Comparison of ENCODE assay signal across 8 cellular contexts in the genomic region with DNA sequence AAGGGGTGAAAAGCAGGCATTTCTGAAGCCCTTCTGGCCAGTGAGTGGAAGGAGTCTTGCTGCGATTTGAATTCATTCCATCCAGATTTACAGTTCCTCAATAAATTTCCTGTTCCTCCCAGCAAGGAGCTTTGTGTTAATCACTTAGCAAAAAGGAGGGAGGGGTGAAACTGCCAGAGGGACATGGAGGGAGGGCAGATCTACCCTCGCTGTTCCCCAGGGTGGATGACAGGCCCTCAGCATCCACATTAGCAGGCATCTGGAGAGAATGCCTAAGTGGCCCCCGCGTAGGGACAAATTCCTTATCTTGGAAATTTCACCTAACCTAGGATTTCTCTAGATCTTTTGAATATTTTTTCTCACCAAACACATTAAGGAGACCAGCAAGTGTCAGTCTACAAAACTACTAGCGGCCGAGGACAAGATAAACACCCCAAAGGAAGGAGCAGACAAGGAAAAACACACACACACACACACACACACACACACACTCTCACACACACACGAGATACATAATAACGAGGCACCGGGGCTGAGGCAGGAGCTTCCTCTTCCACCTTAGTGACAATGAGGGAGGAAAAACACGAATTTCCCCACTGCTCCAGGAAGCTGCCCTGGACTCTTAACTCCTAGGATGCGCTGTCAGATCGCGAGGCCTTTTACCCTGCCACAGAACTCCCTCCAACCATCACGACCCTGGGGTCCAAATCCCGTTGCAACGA. TPM values are rescaled to one million over a fixed set of nuclear protein-coding genes. Genes with fewer than 3 reads are reported as not detected.
DNase-seq lines count a peak whose midpoint lies in the region; ATAC-seq and TF ChIP-seq lines count a peak whose summit lies in the region.

No MANE protein-coding gene starts in this region.

- peak overlapping the region; percentile 98 for H3K4me3 Mint-ChIP-seq in activated naive CD4-positive, alpha-beta T cell treated with anti-CD3 and anti-CD28 coated beads, Interleukin-2, amount 50 U/mL, for 24 hours
- peak overlapping the region; percentile 96 for H3K4me3 Mint-ChIP-seq in neural crest cell

- intact Hi-C loops in esophagus muscularis mucosa (cut with DNase I): no loop called here

- H3K27me3 ChIP-seq in esophagus muscularis mucosa: no peaks in the 10 kb centered on the region

- no peak for TF ChIP-seq POLR2A in esophagus muscularis mucosa (IDR thresholded peaks at IDR 0.05; ENCODE audit: low read depth)

- peaks cover 22 to 41% (median 39%) of the 10 kb centered on the region in 4 donors for H3K36me3 ChIP-seq in esophagus muscularis mucosa

- 5% methylated on average over 16 of the region's 16 CpGs for WGBS in esophagus muscularis mucosa

- no peak for TF ChIP-seq CTCF in esophagus muscularis mucosa (IDR thresholded peaks at IDR 0.05)
- no peak for TF ChIP-seq CTCF in neural crest cell (conservative IDR thresholded peaks at IDR 0.05)

- no peaks in the 10 kb centered on the region for H3K9me3 Mint-ChIP-seq in activated naive CD4-positive, alpha-beta T cell treated with anti-CD3 and anti-CD28 coated beads, Interleukin-2, amount 50 U/mL, for 24 hours
- H3K9me3 Mint-ChIP-seq in neural crest cell: no peaks in the 10 kb centered on the region

- H3K36me3 Mint-ChIP-seq in activated naive CD4-positive, alpha-beta T cell treated with anti-CD3 and anti-CD28 coated beads, Interleukin-2, amount 50 U/mL, for 24 hours: peaks cover 15% of the 10 kb centered on the region
- peaks cover 15% of the 10 kb centered on the region for H3K36me3 Mint-ChIP-seq in neural crest cell (ENCODE audit: low read depth)

- peaks cover 16 to 39% (median 29%) of the 10 kb centered on the region in 4 donors for H3K4me1 ChIP-seq in esophagus muscularis mucosa

- H3K4me3 ChIP-seq in esophagus muscularis mucosa: peak overlapping the region; percentile 74 to 97 (median 89)

- no peak for DNase-seq in activated naive CD4-positive, alpha-beta T cell treated with Interleukin-2 at 50 U/mL for 16 hours
- DNase-seq in SKM-1 treated with dmso at 0.1 percent for 144 hours (lab: John Stamatoyannopoulos, UW; ENCODE audit: unreplicated experiment) (peak; percentile 50), esophagus muscularis mucosa (ENCODE audit: extremely low spot score) (no peak), neural crest cell (ENCODE audit: low read depth, low spot score) (no peak), NCI-H524 treated with DMSO at 0.1 percent for 48 hours (lab: John Stamatoyannopoulos, UW) (no peak)

- peak overlapping the region; percentile 96 to 98 (median 97) for H3K27ac ChIP-seq in esophagus muscularis mucosa (replicated peaks in 1 of 4)

- peak overlapping the region; percentile 90 for H3K27ac Mint-ChIP-seq in activated naive CD4-positive, alpha-beta T cell treated with anti-CD3 and anti-CD28 coated beads, Interleukin-2, amount 50 U/mL, for 24 hours
- peak overlapping the region; percentile 98 for H3K27ac Mint-ChIP-seq in neural crest cell (ENCODE audit: unreplicated experiment)

- no peaks in the 10 kb centered on the region for H3K9me3 ChIP-seq in esophagus muscularis mucosa

- no peaks in the 10 kb centered on the region for H3K27me3 Mint-ChIP-seq in activated naive CD4-positive, alpha-beta T cell treated with anti-CD3 and anti-CD28 coated beads, Interleukin-2, amount 50 U/mL, for 24 hours
- no peaks in the 10 kb centered on the region for H3K27me3 Mint-ChIP-seq in neural crest cell (ENCODE audit: low read depth)

- no peak for TF ChIP-seq EP300 in esophagus muscularis mucosa (IDR thresholded peaks at IDR 0.05)

- ATAC-seq in HG03520 (IDR thresholded peaks at IDR 0.05; ENCODE audit: unreplicated experiment) (no peak), HG02763 (IDR thresholded peaks at IDR 0.05; ENCODE audit: unreplicated experiment) (no peak)

- H3K4me1 Mint-ChIP-seq in activated naive CD4-positive, alpha-beta T cell treated with anti-CD3 and anti-CD28 coated beads, Interleukin-2, amount 50 U/mL, for 24 hours: peaks cover 80% of the 10 kb centered on the region
- H3K4me1 Mint-ChIP-seq in neural crest cell: peaks cover 43% of the 10 kb centered on the region

RNA-seq across cellular contexts. Expression of gene ETV3, which starts 1.0 kb away (rescaled TPM):
- total RNA-seq in esophagus muscularis mucosa: 10 to 100 TPM; 16.6 to 20.0 (median 19.2) TPM
- 29.0 and 29.7 TPM in 2 replicates for total RNA-seq in neural crest cell

RNA-seq across cellular contexts. Expression of gene ETV3L, which starts 37.6 kb away (rescaled TPM):
- not detected for total RNA-seq in esophagus muscularis mucosa
- total RNA-seq in neural crest cell: 0.19 and 0.23 TPM in 2 replicates
